In genomic region chr6:169341065-169341464, GRCh38 we compare ENCODE assay signal across 6 cellular contexts.
"Had no signal": no experiment of that assay in that cellular context is flagged by ENCODE, and none has a peak within 500 bp of the region (broad histone marks: within the 10 kb centered on the region; RNA-seq: fewer than 3 reads in every experiment).

No MANE protein-coding gene starts in this region.

- H3K27ac Mint-ChIP-seq: GM23338, H9 had no signal

- ATAC-seq: GM23338, K562 had no signal

- H3K4me3 ChIP-seq: GM23338, K562 had no signal

- H3K4me2 ChIP-seq: GM23338 had no signal

- H3K9me3 Mint-ChIP-seq: GM23338, H9 had no signal

- DNase-seq: H9, HCEC 1CT, IMR-90, KG1 had no signal

- H3K4me3 Mint-ChIP-seq: GM23338, H9 had no signal

- H2AFZ ChIP-seq: GM23338 had no signal
